1 cellular context compared by ENCODE assay signal in the genomic region with DNA sequence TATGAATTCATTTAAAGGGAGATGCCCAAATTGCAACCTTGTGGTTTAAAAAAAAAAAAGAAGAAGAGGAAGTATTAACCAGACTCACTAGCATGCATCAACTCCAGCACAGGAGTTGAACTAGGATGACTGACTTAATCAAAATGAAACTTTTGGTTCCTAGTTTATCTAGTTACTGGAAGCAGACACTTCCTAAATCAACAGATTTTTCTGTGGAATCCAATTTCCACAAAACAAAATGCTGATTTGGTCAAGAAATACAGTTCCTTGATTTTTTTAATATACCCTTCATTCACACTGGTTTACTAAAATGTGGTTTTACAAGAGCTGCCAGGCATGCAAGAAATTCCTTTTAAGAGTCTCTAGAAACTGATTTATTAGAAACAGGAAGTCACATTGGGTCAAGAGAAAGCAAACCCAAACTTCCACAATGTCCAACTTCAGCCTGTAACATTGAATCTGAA.
TF ChIP-seq lines count a peak whose summit lies in the region.

No MANE protein-coding gene starts in this region.

TF ChIP-seq in HepG2, 621 proteins besides CTCF, POLR2A, EP300 and RAD21 (continued from another document):
- TF ChIP-seq ZNF609 (CRISPR knock-in tag; IDR thresholded peaks at IDR 0.05; ENCODE audit: borderline replicate concordance) (no peak), CHD4 (IDR thresholded peaks at IDR 0.05; ENCODE audit: borderline replicate concordance, low read length) (no peak)
